In the genomic region with DNA sequence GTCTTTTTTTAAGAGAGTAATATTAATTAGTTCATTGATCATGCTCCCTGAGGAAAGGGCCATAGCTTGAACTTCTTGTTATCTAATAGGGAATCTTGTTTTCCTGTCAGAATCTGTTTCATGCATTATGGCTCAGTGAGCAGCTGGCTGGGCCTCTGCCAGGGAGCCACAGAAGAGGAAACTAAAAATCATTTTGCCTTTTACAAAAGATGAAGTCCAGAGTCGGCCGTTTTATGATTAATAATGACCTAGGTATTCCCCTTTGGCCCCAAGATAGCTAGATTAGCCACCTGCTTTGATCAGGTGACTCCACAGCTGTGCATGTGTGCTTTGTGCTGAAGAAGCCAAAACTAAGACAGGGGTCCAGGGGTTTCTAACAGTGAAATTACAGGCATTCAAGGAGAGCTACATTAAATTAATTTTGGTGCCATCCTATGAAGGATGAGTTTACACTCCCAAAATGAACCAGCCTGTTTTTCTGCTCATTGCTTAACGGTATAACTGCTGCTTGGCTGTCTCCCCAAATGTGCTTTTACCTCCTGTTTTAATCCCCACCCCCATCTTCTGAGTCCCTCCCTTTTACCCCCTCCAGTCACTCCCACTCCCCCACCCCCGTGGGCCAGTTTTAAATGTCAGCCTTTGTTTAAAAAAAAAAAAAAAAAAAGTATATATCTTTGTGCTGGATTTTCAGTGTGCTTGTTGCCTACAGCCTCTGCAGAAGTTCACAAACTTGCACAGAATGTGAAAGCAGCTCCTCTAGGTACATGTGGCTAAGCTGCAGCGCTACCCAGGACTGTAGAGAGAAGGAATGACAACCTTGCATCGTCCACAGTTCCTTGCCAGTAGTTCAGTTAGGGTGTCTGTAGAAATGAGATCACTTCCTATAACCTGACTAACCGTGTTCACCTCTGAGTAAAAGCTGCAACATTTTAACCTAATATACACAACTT, we compare ENCODE assay signal across 8 cellular contexts.
A peak's percentile ranks its signal among the peaks of the same experiment; 100 is the strongest.
DNase-seq lines count a peak whose midpoint lies in the region; ATAC-seq and TF ChIP-seq lines count a peak whose summit lies in the region.

No MANE protein-coding gene starts in this region.

- no peak overlapping the region for H3K27ac ChIP-seq in CD8-positive, alpha-beta T cell (ENCODE audit: low read depth, low read length)
- H3K27ac ChIP-seq in OCI-LY7 (ENCODE audit: low read depth, low read length, poor library complexity, severe bottlenecking) (peak overlapping the region; percentile 100), fibroblast of lung (ENCODE audit: insufficient read depth, low read length) (no peak overlapping the region), suprapubic skin (peak overlapping the region; percentile 68), substantia nigra (ENCODE audit: low read depth, low read length, poor library complexity, severe bottlenecking) (no peak overlapping the region)

- no TSS peak for BruUV-seq in OCI-LY7 (replicated peaks; lab: Mats Ljungman, UMichigan)

- H3K36me3 Mint-ChIP-seq in CD8-positive, alpha-beta T cell = no peaks in the 10 kb centered on the region

- peak overlapping the region; percentile 45 for H3K27ac Mint-ChIP-seq in CD8-positive, alpha-beta T cell

- intact Hi-C loops in CD8-positive, alpha-beta T cell (cut with DNase I, micrococcal nuclease) = no loop called here
- intact Hi-C loops in OCI-LY7 (cut with micrococcal nuclease; ENCODE audit: unreplicated experiment) = loop anchor here (1.0 to 5.0 kb wide), 4 partner anchors 14 to 296 kb away; a partner anchor contains a TSS

- TF ChIP-seq POLR2A in suprapubic skin (IDR thresholded peaks at IDR 0.05) = no peak

- H4K20me1 ChIP-seq in OCI-LY7 (ENCODE audit: insufficient read depth, low read length) (no peaks in the 10 kb centered on the region), fibroblast of lung (ENCODE audit: control insufficient read depth, extremely low read depth, insufficient read depth, low read length) (no peaks in the 10 kb centered on the region)

- no peaks in the 10 kb centered on the region for H3K27me3 ChIP-seq in CD8-positive, alpha-beta T cell (ENCODE audit: insufficient read depth, low read length)
- H3K27me3 ChIP-seq in fibroblast of lung (ENCODE audit: control insufficient read depth, insufficient read depth, low read length) (no peaks in the 10 kb centered on the region), suprapubic skin (no peaks in the 10 kb centered on the region), H7 (ENCODE audit: control insufficient read depth, insufficient read depth, low read length) (no peaks in the 10 kb centered on the region)

- H2AFZ ChIP-seq in OCI-LY7 (ENCODE audit: low read length) (0 out of 2 replicates have a peak overlapping the region, but pooled peaks have one; percentile 4), fibroblast of lung (ENCODE audit: low read length) (no peak overlapping the region)

- no peaks in the 10 kb centered on the region for H3K9me3 Mint-ChIP-seq in CD8-positive, alpha-beta T cell

- CTCF ChIA-PET in CD8-positive, alpha-beta T cell (lab: Charles Lee) = interaction anchor here (0.9 to 1.0 kb wide), 2 partner anchors 9 to 130 kb away, joined by 3 to 4 read pairs; no protein-coding TSS in a partner anchor
- CTCF ChIA-PET in OCI-LY7 (lab: Charles Lee; ENCODE audit: unreplicated experiment) = interaction anchor here (0.7 to 1.6 kb wide), 7 partner anchors 8 to 96 kb away, joined by 3 to 7 read pairs (median 4); no protein-coding TSS in a partner anchor

- no peak overlapping the region for H3K4me3 ChIP-seq in CD8-positive, alpha-beta T cell (ENCODE audit: low read depth, low read length)
- H3K4me3 ChIP-seq in OCI-LY7 (ENCODE audit: low read depth, low read length, poor library complexity, severe bottlenecking) = peak overlapping the region; percentile 50
- no peak overlapping the region for H3K4me3 ChIP-seq in fibroblast of lung (replicated peaks in 1 of 4; ENCODE audit: control extremely low read depth in 1 of 4, insufficient read depth in 1 of 4, low read depth in 3 of 4, low read length in 4 of 4)
- H3K4me3 ChIP-seq in suprapubic skin = no peak overlapping the region
- no peak overlapping the region for H3K4me3 ChIP-seq in H7 (ENCODE audit: insufficient read depth, low read depth, low read length)

- peak overlapping the region; percentile 78 for H3K4me2 ChIP-seq in OCI-LY7 (ENCODE audit: low read length)
- H3K4me2 ChIP-seq in fibroblast of lung (ENCODE audit: extremely low read depth, insufficient read depth, low read length) = no peak overlapping the region

- no peaks in the 10 kb centered on the region for H3K9me2 ChIP-seq in OCI-LY7 (ENCODE audit: insufficient read depth, low read length)

- ATAC-seq in CD8-positive, alpha-beta T cell = peak; percentile 34
- ATAC-seq in GM18861 (IDR thresholded peaks at IDR 0.05; ENCODE audit: unreplicated experiment) (peak; percentile 30), HG02970 (IDR thresholded peaks at IDR 0.05; ENCODE audit: low FRiP score, unreplicated experiment) (peak; percentile 28)

- POLR2A ChIA-PET in CD8-positive, alpha-beta T cell (lab: Charles Lee) = no interaction called here
- POLR2A ChIA-PET in OCI-LY7 (lab: Charles Lee) = interaction anchor here (0.6 to 8.0 kb wide), 17 partner anchors 9 to 1527 kb away, joined by 3 to 163 read pairs (median 4); a partner anchor contains a TSS

- H3K27me3 Mint-ChIP-seq in CD8-positive, alpha-beta T cell (ENCODE audit: low read depth) = no peaks in the 10 kb centered on the region

- H3K4me1 ChIP-seq in CD8-positive, alpha-beta T cell (ENCODE audit: insufficient read depth, low read length) = peaks cover 11% of the 10 kb centered on the region
- H3K4me1 ChIP-seq in OCI-LY7 (ENCODE audit: insufficient read depth, low read length, poor library complexity, severe bottlenecking) (peaks cover 95% of the 10 kb centered on the region), fibroblast of lung (ENCODE audit: control insufficient read depth, extremely low read depth, insufficient read depth, low read length) (peaks cover 35% of the 10 kb centered on the region), suprapubic skin (peaks cover 75% of the 10 kb centered on the region)

- H3K36me3 ChIP-seq in CD8-positive, alpha-beta T cell (ENCODE audit: insufficient read depth, low read length) = no peaks in the 10 kb centered on the region
- H3K36me3 ChIP-seq in OCI-LY7 (ENCODE audit: insufficient read depth, low read length) = peaks cover 10% of the 10 kb centered on the region
- H3K36me3 ChIP-seq in fibroblast of lung (ENCODE audit: control insufficient read depth, insufficient read depth, low read length) = no peaks in the 10 kb centered on the region
- H3K36me3 ChIP-seq in suprapubic skin = no peaks in the 10 kb centered on the region
- H3K36me3 ChIP-seq in H7 (replicated peaks; ENCODE audit: control insufficient read depth, insufficient read depth, low read length) = peaks cover 1% of the 10 kb centered on the region; the same call in 1 of the 2 replicates

- TF ChIP-seq EP300 in suprapubic skin (IDR thresholded peaks at IDR 0.05) = no peak

- H3K4me1 Mint-ChIP-seq in CD8-positive, alpha-beta T cell (ENCODE audit: low read depth) = peaks cover 23% of the 10 kb centered on the region

- whole genome bisulfite sequencing in suprapubic skin = 13% methylated on average over 7 of the region's 7 CpGs

- no peak for TF ChIP-seq CTCF in CD8-positive, alpha-beta T cell (IDR thresholded peaks at IDR 0.05)
- no peak for TF ChIP-seq CTCF in OCI-LY7 (conservative IDR thresholded peaks at IDR 0.05; ENCODE audit: low read length)
- no peak for TF ChIP-seq CTCF in fibroblast of lung (conservative IDR thresholded peaks at IDR 0.05 in 1 of 2, IDR thresholded peaks at IDR 0.05 in 1 of 2; ENCODE audit: low read depth in 1 of 2, low read length in 2 of 2)
- TF ChIP-seq CTCF in suprapubic skin (IDR thresholded peaks at IDR 0.05) = no peak

- H3K79me2 ChIP-seq in OCI-LY7 (ENCODE audit: insufficient read depth, low read depth, low read length) = no peaks in the 10 kb centered on the region
- H3K79me2 ChIP-seq in fibroblast of lung (ENCODE audit: control insufficient read depth, insufficient read depth, low read length) = no peaks in the 10 kb centered on the region

- no peak overlapping the region for H3K9ac ChIP-seq in fibroblast of lung (ENCODE audit: insufficient read depth, low read length)

- H3K4me3 Mint-ChIP-seq in CD8-positive, alpha-beta T cell = no peak overlapping the region

- peak in 1 of 7 experiments; percentile 35 for DNase-seq in CD8-positive, alpha-beta T cell
- DNase-seq in OCI-LY7 (ENCODE audit: low spot score) = peak; percentile 97
- peak; percentile 17 to 77 for DNase-seq in fibroblast of lung (ENCODE audit: low read depth in 2 of 2)
- DNase-seq in suprapubic skin (ENCODE audit: low spot score in 2 of 2) = no peak
- DNase-seq in H7 = no peak
- no peak for DNase-seq in substantia nigra (lab: John Stamatoyannopoulos, UW)

- H3K9me3 ChIP-seq in CD8-positive, alpha-beta T cell (ENCODE audit: low read length) = no peaks in the 10 kb centered on the region
- no peaks in the 10 kb centered on the region for H3K9me3 ChIP-seq in OCI-LY7 (ENCODE audit: low read length)
- H3K9me3 ChIP-seq in fibroblast of lung (ENCODE audit: control insufficient read depth, insufficient read depth, low read depth, low read length) = no peaks in the 10 kb centered on the region
- H3K9me3 ChIP-seq in suprapubic skin = no peaks in the 10 kb centered on the region

Comparison
In these comparisons a context has a peak if more than half of its experiments do, and no peak if none do; other contexts are left out.
1. DNase-seq: peak in OCI-LY7 (single experiment) and fibroblast of lung (2 of 2); none in suprapubic skin (0 of 2), H7 (single experiment) and substantia nigra (0 of 49).
2. H3K27ac ChIP-seq: peak in OCI-LY7 (single experiment) and suprapubic skin (single experiment); none in CD8-positive, alpha-beta T cell (single experiment), fibroblast of lung (single experiment) and substantia nigra (single experiment).
3. Peak in every context shown above with its lines, with median percentiles within 50 percentile points of each other: ATAC-seq.